ENCODE assay signal across 8 cellular contexts in the genomic region with DNA sequence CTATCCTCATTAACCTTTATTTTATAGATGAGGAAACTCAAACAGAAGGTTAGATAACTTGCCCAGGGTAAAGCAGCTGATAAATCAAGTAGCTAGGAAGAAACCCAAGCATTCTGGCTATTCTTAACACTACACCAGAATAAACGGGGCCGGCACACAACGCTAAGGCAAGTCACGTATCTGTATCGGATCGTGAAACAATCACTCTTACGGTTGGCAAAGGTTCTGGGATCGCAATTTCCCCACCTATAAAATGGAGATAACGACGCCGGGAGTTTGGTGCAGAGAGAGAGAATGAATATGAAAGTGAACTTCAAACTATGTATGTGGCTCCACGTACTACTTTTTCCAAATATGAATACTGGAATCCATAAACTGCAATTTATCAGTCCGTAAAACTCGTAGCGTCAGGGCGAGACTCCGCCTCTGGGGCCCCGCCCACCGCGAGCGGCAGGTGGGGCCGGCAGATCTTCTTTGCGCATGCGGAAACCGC. TPM values are rescaled to one million over a fixed set of nuclear protein-coding genes. Genes with fewer than 3 reads are reported as not detected.
DNase-seq lines count a peak whose midpoint lies in the region; ATAC-seq and TF ChIP-seq lines count a peak whose summit lies in the region.

No MANE protein-coding gene starts in this region.

- H2BK5ac ChIP-seq in trophoblast cell (ENCODE audit: low read depth, low read length, poor library complexity): peak overlapping the region; percentile 98

- H3K36me3 ChIP-seq in trophoblast cell (ENCODE audit: control insufficient read depth in 1 of 2, insufficient read depth in 2 of 2, low read length in 2 of 2): peaks cover 0 to 1% of the 10 kb centered on the region in 2 experiments
- H3K36me3 ChIP-seq in tibial nerve: no peaks in the 10 kb centered on the region

- H3K4me2 ChIP-seq in trophoblast cell (ENCODE audit: low read length): peak overlapping the region; percentile 57

- peaks cover 8% of the 10 kb centered on the region for H3K79me1 ChIP-seq in trophoblast cell (ENCODE audit: low read length)

- peaks cover 8% of the 10 kb centered on the region for H3K79me2 ChIP-seq in trophoblast cell (ENCODE audit: control insufficient read depth, insufficient read depth, low read length, poor library complexity)

- H3K27ac ChIP-seq in trophoblast cell (ENCODE audit: low read depth, low read length) (peak overlapping the region; percentile 93), tibial nerve (peak overlapping the region; percentile 59 to 96 (median 93))

- intact Hi-C loops in Right ventricle myocardium inferior (cut with DNase I): loop anchor here (5.0 to 10.0 kb wide), 2 partner anchors 70 to 238 kb away; a partner anchor contains a TSS

- WGBS in trophoblast cell (ENCODE audit: extremely low coverage, insufficient coverage, insufficient read length): no CpG with 5 or more reads among the region's 25 CpGs
- WGBS in tibial nerve, 2 donors: 1% methylated on average over 25 of the region's 25 CpGs

- H2BK12ac ChIP-seq in trophoblast cell (ENCODE audit: low read length): no peak overlapping the region

- no peak overlapping the region for H3K18ac ChIP-seq in trophoblast cell (ENCODE audit: low read length)

- H4K8ac ChIP-seq in trophoblast cell (ENCODE audit: low read depth, low read length): peak overlapping the region; percentile 96

- peak overlapping the region; percentile 98 for H4K91ac ChIP-seq in trophoblast cell (ENCODE audit: low read depth, low read length)

- peak overlapping the region; percentile 71 for H4K12ac ChIP-seq in trophoblast cell (ENCODE audit: low read depth, low read length)

- no peak for TF ChIP-seq EP300 in tibial nerve (IDR thresholded peaks at IDR 0.05)

- H3K4me1 ChIP-seq in trophoblast cell (ENCODE audit: control insufficient read depth in 1 of 2, insufficient read depth in 2 of 2, low read length in 2 of 2): peaks cover 2 to 3% of the 10 kb centered on the region in 2 experiments
- peaks cover 0 to 43% (median 11%) of the 10 kb centered on the region in 4 donors for H3K4me1 ChIP-seq in tibial nerve

- H3K9me3 ChIP-seq in trophoblast cell (ENCODE audit: insufficient read depth, low read depth, low read length): no peaks in the 10 kb centered on the region
- H3K9me3 ChIP-seq in tibial nerve: no peaks in the 10 kb centered on the region

- no peak overlapping the region for H3K9ac ChIP-seq in trophoblast cell (ENCODE audit: low read length)

- H2BK120ac ChIP-seq in trophoblast cell (ENCODE audit: insufficient read depth, low read length, poor library complexity): no peak overlapping the region

- TF ChIP-seq CTCF in tibial nerve (IDR thresholded peaks at IDR 0.05): peak in 1 of 5 experiments; percentile 16

- H3K23ac ChIP-seq in trophoblast cell (ENCODE audit: low read length): no peak overlapping the region

- TF ChIP-seq POLR2A in tibial nerve (IDR thresholded peaks at IDR 0.05): no peak

- ATAC-seq in GM21447 (IDR thresholded peaks at IDR 0.05; ENCODE audit: unreplicated experiment): peak; percentile 93
- peak; percentile 98 for ATAC-seq in Right ventricle myocardium inferior

- DNase-seq in DMS 273 treated with DMSO at 0.1 percent for 48 hours (lab: John Stamatoyannopoulos, UW) (peak; percentile 79), HUDEP-2 (lab: John Stamatoyannopoulos, UW; ENCODE audit: unreplicated experiment in 76 of 76) (peak in 71 of 76 experiments; percentile 37 to 91 (median 82)), RPMI7951 (ENCODE audit: low read depth) (peak; percentile 84), Right ventricle myocardium inferior (ENCODE audit: missing footprints) (peak; percentile 97), trophoblast cell (peak in 1 of 2 donors; percentile 97), tibial nerve (ENCODE audit: low spot score in 2 of 2) (peak; percentile 78 to 87)
- DNase-seq in activated gamma-delta T cell treated with anti-CD3 and anti-CD28 coated beads, Interleukin-2, amount 50 U/mL, for 16 hours (ENCODE audit: low read depth): peak; percentile 82

- H3K4me3 ChIP-seq in trophoblast cell (ENCODE audit: low read depth, low read length): peak overlapping the region; percentile 91
- peak overlapping the region; percentile 53 to 92 (median 82) for H3K4me3 ChIP-seq in tibial nerve

- peak overlapping the region; percentile 82 for H2AFZ ChIP-seq in trophoblast cell (ENCODE audit: insufficient read depth, low read length, poor library complexity)

- H2AK5ac ChIP-seq in trophoblast cell (ENCODE audit: low read length): no peak overlapping the region

- H3K27me3 ChIP-seq in trophoblast cell (ENCODE audit: insufficient read depth, low read length) (no peaks in the 10 kb centered on the region), tibial nerve (no peaks in the 10 kb centered on the region)

- no peak overlapping the region for H3K4ac ChIP-seq in trophoblast cell (ENCODE audit: low read depth, low read length)

- H3K14ac ChIP-seq in trophoblast cell (ENCODE audit: low read length): peak overlapping the region; percentile 46

RNA-seq across cellular contexts. Expression of a gene that starts 0.3 kb away (rescaled TPM):
- 42.7 and 67.5 TPM in 2 replicates for total RNA-seq in RPMI7951 (2014; rRNA removed; shearing (Covaris generic))
- total RNA-seq in Right ventricle myocardium inferior (25.4 TPM), tibial nerve (10 to 100 TPM; 47.3 to 69.6 (median 55.7) TPM)
- polyA plus RNA-seq in trophoblast cell (2013): 29.9 and 30.3 TPM in 2 replicates

RNA-seq across cellular contexts. Expression of a gene that starts 12.1 kb away (rescaled TPM):
- 22.9 and 25.1 TPM in 2 replicates for total RNA-seq in RPMI7951 (2014; rRNA removed; shearing (Covaris generic))
- total RNA-seq in Right ventricle myocardium inferior (7.1 TPM), tibial nerve (10 to 100 TPM in 2 of 4 donors, 1 to 10 TPM in 2; 9.0 to 12.8 (median 10.2) TPM)
- 8.9 and 9.4 TPM in 2 replicates for polyA plus RNA-seq in trophoblast cell (2013)

RNA-seq across cellular contexts. Expression of a gene that starts 54.7 kb away (rescaled TPM):
- not detected in 2 replicates for total RNA-seq in RPMI7951 (2014; rRNA removed; shearing (Covaris generic))
- total RNA-seq in Right ventricle myocardium inferior (not detected), tibial nerve (not detected)
- not detected in 2 replicates for polyA plus RNA-seq in trophoblast cell (2013)
